ENCODE assay signal across 8 cellular contexts in the genomic region with DNA sequence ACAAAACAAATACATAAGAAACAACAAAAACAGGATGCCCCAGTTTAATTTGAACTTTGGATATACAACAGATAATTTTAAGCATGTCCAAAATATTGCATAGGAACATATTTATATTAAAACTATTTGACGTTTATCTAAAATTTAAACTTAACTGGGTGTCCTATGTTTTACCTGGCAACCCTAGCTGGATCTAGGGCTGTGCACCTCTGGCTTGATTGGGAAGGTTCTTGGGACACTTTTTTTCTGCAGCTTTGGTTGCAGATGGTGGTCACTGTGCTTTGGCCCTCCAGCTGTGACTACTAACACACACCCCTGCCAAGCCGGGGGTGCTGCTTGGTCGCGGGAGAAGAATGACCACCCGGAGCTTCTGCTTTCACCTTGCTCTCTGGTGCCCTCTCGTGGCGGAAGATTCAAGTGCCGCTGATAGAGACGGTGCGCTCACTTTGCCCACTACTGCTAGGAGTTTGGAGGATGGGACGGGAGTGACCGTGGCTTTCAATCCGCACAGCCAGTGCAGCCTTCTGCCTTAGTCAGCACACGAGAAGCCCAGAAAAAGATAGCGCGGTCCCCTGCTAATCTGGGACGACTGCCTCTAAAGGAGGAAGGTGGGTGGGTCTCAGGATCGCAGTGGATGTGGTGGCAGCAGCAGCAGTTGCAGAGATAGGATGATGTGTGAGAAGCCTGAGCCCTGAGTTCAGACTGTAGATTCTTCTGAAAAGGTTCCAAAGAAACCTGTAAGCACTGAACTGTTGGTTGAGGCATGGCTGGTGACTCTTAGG. TPM values are rescaled to one million over a fixed set of nuclear protein-coding genes. Genes with fewer than 3 reads are reported as not detected.
DNase-seq lines count a peak whose midpoint lies in the region; ATAC-seq lines count a peak whose summit lies in the region.

No MANE protein-coding gene starts in this region.

- peak overlapping the region in 1 of 9 donors; percentile 80 for H3K27ac Mint-ChIP-seq in naive thymus-derived CD4-positive, alpha-beta T cell

- H3K9me3 Mint-ChIP-seq in activated T-cell treated with anti-CD3 and anti-CD28 coated beads, Interleukin-2, amount 50 U/mL, for 4 hours, result no peaks in the 10 kb centered on the region
- H3K9me3 Mint-ChIP-seq in naive thymus-derived CD4-positive, alpha-beta T cell, result no peaks in the 10 kb centered on the region

- no peaks in the 10 kb centered on the region for H3K36me3 Mint-ChIP-seq in activated T-cell treated with anti-CD3 and anti-CD28 coated beads, Interleukin-2, amount 50 U/mL, for 4 hours (ENCODE audit: insufficient read depth)
- H3K36me3 Mint-ChIP-seq in naive thymus-derived CD4-positive, alpha-beta T cell, result no peaks in the 10 kb centered on the region

- ATAC-seq in activated T-cell treated with anti-CD3 and anti-CD28 coated beads, Interleukin-2, amount 50 U/mL, for 4 hours, result peak; percentile 61 to 62
- peak; percentile 69 for ATAC-seq in naive thymus-derived CD4-positive, alpha-beta T cell
- no peak for ATAC-seq in HG03439 (IDR thresholded peaks at IDR 0.05; ENCODE audit: unreplicated experiment)

- H3K4me3 Mint-ChIP-seq in activated T-cell treated with anti-CD3 and anti-CD28 coated beads, Interleukin-2, amount 50 U/mL, for 4 hours, result no peak overlapping the region
- peak overlapping the region in 2 of 10 donors; percentile 36 to 69 for H3K4me3 Mint-ChIP-seq in naive thymus-derived CD4-positive, alpha-beta T cell

- CTCF ChIA-PET in naive thymus-derived CD4-positive, alpha-beta T cell (lab: Charles Lee), result interaction anchor here (1.0 to 2.5 kb wide), 2 partner anchors 13 to 215 kb away, joined by 3 to 10 read pairs; no protein-coding TSS in a partner anchor

- no peaks in the 10 kb centered on the region for H3K4me1 ChIP-seq in naive thymus-derived CD4-positive, alpha-beta T cell (ENCODE audit: control insufficient read depth in 2 of 2, insufficient read depth in 2 of 2, low read length in 2 of 2)

- no peaks in the 10 kb centered on the region for H3K9me3 ChIP-seq in naive thymus-derived CD4-positive, alpha-beta T cell (ENCODE audit: control insufficient read depth in 2 of 3, low read length in 3 of 3)

- intact Hi-C loops in naive thymus-derived CD4-positive, alpha-beta T cell (cut with micrococcal nuclease), result loop anchor here (1.0 to 2.0 kb wide), 2 partner anchors 215 to 216 kb away; no protein-coding TSS in a partner anchor

- H3K4me3 ChIP-seq in naive thymus-derived CD4-positive, alpha-beta T cell (ENCODE audit: low read length), result no peak overlapping the region

- H3K36me3 ChIP-seq in naive thymus-derived CD4-positive, alpha-beta T cell (ENCODE audit: control insufficient read depth in 2 of 3, insufficient read depth in 3 of 3, low read length in 3 of 3), result no peaks in the 10 kb centered on the region

- H3K27me3 Mint-ChIP-seq in activated T-cell treated with anti-CD3 and anti-CD28 coated beads, Interleukin-2, amount 50 U/mL, for 4 hours (ENCODE audit: low read depth), result peaks cover 12% of the 10 kb centered on the region
- H3K27me3 Mint-ChIP-seq in naive thymus-derived CD4-positive, alpha-beta T cell, result peaks cover 4 to 25% (median 15%) of the 10 kb centered on the region in 5 donors

- POLR2A ChIA-PET in naive thymus-derived CD4-positive, alpha-beta T cell (lab: Charles Lee), result no interaction called here

- H3K4me1 Mint-ChIP-seq in activated T-cell treated with anti-CD3 and anti-CD28 coated beads, Interleukin-2, amount 50 U/mL, for 4 hours (ENCODE audit: low read depth), result peaks cover 4% of the 10 kb centered on the region
- H3K4me1 Mint-ChIP-seq in naive thymus-derived CD4-positive, alpha-beta T cell, result peaks cover 0 to 5% (median 5%) of the 10 kb centered on the region in 7 donors

- DNase-seq in Caki2 (ENCODE audit: low read depth) (peak; percentile 61), HS-27A (ENCODE audit: low read depth) (peak; percentile 8), OCI-M1 (lab: John Stamatoyannopoulos, UW) (peak; percentile 80), fibroblast of gingiva (ENCODE audit: low read depth) (peak; percentile 48)
- DNase-seq in activated T-cell treated with anti-CD3 and anti-CD28 coated beads, Interleukin-2, amount 50 U/mL, for 4 hours, result peak; percentile 67
- DNase-seq in naive thymus-derived CD4-positive, alpha-beta T cell, result peak; percentile 11 to 76 (median 54)
- DNase-seq in stimulated activated CD8-positive, alpha-beta memory T cell treated with anti-CD3 and anti-CD28 coated beads, Interleukin-7, amount 100 ng/mL, for 48 hours (ENCODE audit: extremely low read depth in 1 of 2, low read depth in 1 of 2), result peak; percentile 29 to 49

- H3K27me3 ChIP-seq in naive thymus-derived CD4-positive, alpha-beta T cell (ENCODE audit: control insufficient read depth in 2 of 2, insufficient read depth in 2 of 2, low read length in 2 of 2), result no peaks in the 10 kb centered on the region

- H3K27ac ChIP-seq in naive thymus-derived CD4-positive, alpha-beta T cell (ENCODE audit: low read depth, low read length), result no peak overlapping the region

- in situ Hi-C loops in Caki2 (cut with HindIII; ENCODE audit: low pct_unique_long_range_greater_than_20kb, low sequenced_read_pairs), result no loop called here

RNA-seq across cellular contexts. Expression of gene SPACA3, which starts 6.7 kb away (rescaled TPM):
- total RNA-seq in Caki2 (2014; rRNA removed; shearing (Covaris generic); ENCODE audit: low replicate concordance), result not detected in 2 replicates
- not detected for total RNA-seq in activated T-cell treated with anti-CD3 and anti-CD28 coated beads, Interleukin-2, amount 50 U/mL, for 4 hours
- not detected for total RNA-seq in naive thymus-derived CD4-positive, alpha-beta T cell
- polyA plus RNA-seq in naive thymus-derived CD4-positive, alpha-beta T cell, result not detected

Comparison
In these comparisons a context has a peak if more than half of its experiments do, and no peak if none do; other contexts are left out.
1. DNase-seq: peak in every context shown above with its lines; median percentile 80 in OCI-M1; 67 in activated T-cell treated with anti-CD3 and anti-CD28 coated beads, Interleukin-2, amount 50 U/mL, for 4 hours; 61 in Caki2; 54 in naive thymus-derived CD4-positive, alpha-beta T cell; 48 in fibroblast of gingiva; 39 in stimulated activated CD8-positive, alpha-beta memory T cell treated with anti-CD3 and anti-CD28 coated beads, Interleukin-7, amount 100 ng/mL, for 48 hours; 8 in HS-27A.